ENCODE assay signal across 12 cellular contexts in the genomic region with DNA sequence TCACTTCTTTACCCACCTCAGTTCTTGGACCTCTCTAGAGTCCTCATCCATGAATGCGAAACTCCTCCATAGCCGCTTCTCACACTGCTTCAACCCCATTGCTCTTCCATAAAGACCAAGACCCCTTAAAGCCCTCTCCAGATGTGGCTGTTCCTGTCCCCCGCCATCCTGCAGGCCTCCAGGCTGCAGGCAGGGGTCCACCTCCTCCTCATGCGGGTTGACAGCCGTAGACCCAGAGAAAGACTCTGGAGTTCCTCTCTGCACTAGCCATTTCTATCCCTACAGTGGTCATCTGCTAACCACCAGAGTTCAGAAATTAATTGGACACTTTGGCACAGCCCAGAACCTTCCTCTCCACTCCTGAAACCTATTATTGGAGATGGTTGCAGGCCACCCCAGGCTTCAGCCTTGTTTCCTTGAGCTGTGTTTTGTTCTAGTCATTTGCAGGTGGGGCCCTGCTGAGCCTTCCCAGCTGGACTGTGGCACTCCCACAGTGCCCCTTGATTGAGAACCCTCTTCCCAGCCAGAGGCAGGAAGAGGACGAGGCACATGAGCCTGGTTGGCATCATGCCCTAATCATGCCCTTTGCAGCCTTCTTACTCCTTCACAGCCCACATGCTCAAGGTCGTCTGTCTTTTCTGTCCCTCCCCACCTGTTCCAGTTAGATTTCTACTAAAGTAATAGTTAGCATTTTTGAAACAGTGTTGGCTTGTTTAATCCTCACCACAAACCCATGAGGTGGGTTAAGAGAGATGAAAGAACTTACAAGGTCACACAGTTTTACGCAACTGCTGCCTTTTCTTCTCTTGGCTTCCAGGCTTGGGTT. TPM values are rescaled to one million over a fixed set of nuclear protein-coding genes. Genes with fewer than 3 reads are reported as not detected.
DNase-seq lines count a peak whose midpoint lies in the region; ATAC-seq, FAIRE-seq and TF ChIP-seq lines count a peak whose summit lies in the region.
"Had no signal": no experiment of that assay in that cellular context is flagged by ENCODE, and none has a peak within 500 bp of the region (broad histone marks: within the 10 kb centered on the region; RNA-seq: fewer than 3 reads in every experiment).

No MANE protein-coding gene starts in this region.

- no peak for TF ChIP-seq EP300 in SK-N-SH (IDR thresholded peaks at IDR 0.05; ENCODE audit: borderline replicate concordance in 1 of 2, low read depth in 1 of 2, low read length in 1 of 2)

- no TSS peak for BruUV-seq in endothelial cell of umbilical vein (replicated peaks; lab: Mats Ljungman, UMichigan)

- H3K9me3 Mint-ChIP-seq in stimulated activated memory B cell treated with anti-CD40 and anti-IgM and Interleukin-4, amounts not matched to agents 10 μg/mL and 1 μg/mL and 100 μg/mL, for 72 hours: no peaks in the 10 kb centered on the region

- peak; percentile 20 for ATAC-seq in SK-N-SH treated with all-trans-retinoic acid at 6 μM for 48 hours
- no peak for ATAC-seq in stimulated activated memory B cell treated with anti-CD40 and anti-IgM and Interleukin-4, amounts not matched to agents 10 μg/mL and 1 μg/mL and 100 μg/mL, for 72 hours
- ATAC-seq in HG02623 (IDR thresholded peaks at IDR 0.05; ENCODE audit: unreplicated experiment): no peak

- no peaks in the 10 kb centered on the region for H3K27me3 Mint-ChIP-seq in stimulated activated memory B cell treated with anti-CD40 and anti-IgM and Interleukin-4, amounts not matched to agents 10 μg/mL and 1 μg/mL and 100 μg/mL, for 72 hours

- no peak overlapping the region for H3K4me3 ChIP-seq in SK-N-SH (ENCODE audit: low read depth in 2 of 2, low read length in 1 of 2)
- no peak overlapping the region for H3K4me3 ChIP-seq in endothelial cell of umbilical vein (replicated peaks in 1 of 3; ENCODE audit: insufficient read depth in 1 of 3, low read depth in 1 of 3, low read length in 3 of 3)

- no peaks in the 10 kb centered on the region for H3K9me2 ChIP-seq in SK-N-SH

- H3F3A ChIP-seq in SK-N-SH (replicated peaks; ENCODE audit: insufficient read depth): no peaks in the 10 kb centered on the region

- POLR2A ChIA-PET in SK-N-SH (lab: Yijun Ruan, JAX) (no interaction called here), endothelial cell of umbilical vein (lab: Charles Lee) (no interaction called here)

- H3K9ac ChIP-seq in SK-N-SH (no peak overlapping the region), endothelial cell of umbilical vein (replicated peaks; ENCODE audit: extremely low read depth, insufficient read depth, low read length) (no peak overlapping the region)

- TF ChIP-seq CTCF in SK-N-SH (IDR thresholded peaks at IDR 0.05) (no peak), endothelial cell of umbilical vein (IDR thresholded peaks at IDR 0.05; ENCODE audit: extremely low read depth in 1 of 2, insufficient read depth in 1 of 2, low read depth in 1 of 2, low read length in 2 of 2) (no peak)

- H3K36me3 Mint-ChIP-seq in stimulated activated memory B cell treated with anti-CD40 and anti-IgM and Interleukin-4, amounts not matched to agents 10 μg/mL and 1 μg/mL and 100 μg/mL, for 72 hours: peaks cover 9% of the 10 kb centered on the region

- no peak overlapping the region for H3K4me2 ChIP-seq in SK-N-SH
- no peak overlapping the region for H3K4me2 ChIP-seq in endothelial cell of umbilical vein (ENCODE audit: insufficient read depth, low read length)

- H3K79me2 ChIP-seq in SK-N-SH (ENCODE audit: insufficient read depth): peaks cover 100% of the 10 kb centered on the region
- peaks cover 100% of the 10 kb centered on the region for H3K79me2 ChIP-seq in endothelial cell of umbilical vein (ENCODE audit: control insufficient read depth, insufficient read depth, low read length)

- no peaks in the 10 kb centered on the region for H3K9me3 ChIP-seq in SK-N-SH
- H3K9me3 ChIP-seq in endothelial cell of umbilical vein (replicated peaks; ENCODE audit: control insufficient read depth, insufficient read depth, low read length): no peaks in the 10 kb centered on the region

- no peak for TF ChIP-seq RAD21 in SK-N-SH (IDR thresholded peaks at IDR 0.05; ENCODE audit: low read length)

- intact Hi-C loops in endothelial cell of umbilical vein (cut with micrococcal nuclease): no loop called here

- H4K20me1 ChIP-seq in SK-N-SH (ENCODE audit: insufficient read depth) (peaks cover 100% of the 10 kb centered on the region), endothelial cell of umbilical vein (replicated peaks; ENCODE audit: control insufficient read depth, extremely low read depth, insufficient read depth, low read length) (peaks cover 22% of the 10 kb centered on the region)

- H3K4me1 ChIP-seq in SK-N-SH (ENCODE audit: control insufficient read depth in 1 of 2, insufficient read depth in 2 of 2, low read depth in 1 of 2, low read length in 1 of 2): peaks cover 7 to 17% of the 10 kb centered on the region in 2 experiments; a peak in 2 of 4 replicates
- no peaks in the 10 kb centered on the region for H3K4me1 ChIP-seq in endothelial cell of umbilical vein (ENCODE audit: control insufficient read depth, extremely low read depth, insufficient read depth, low read length)

- dilution Hi-C loops in endothelial cell of umbilical vein (cut with MboI; ENCODE audit: extremely low pct_ligation_motif_present, low sequenced_read_pairs): no loop called here

- no peak overlapping the region for H3K27ac ChIP-seq in SK-N-SH (ENCODE audit: low read depth in 2 of 2, low read length in 1 of 2)
- no peak overlapping the region for H3K27ac ChIP-seq in endothelial cell of umbilical vein (ENCODE audit: insufficient read depth, low read depth, low read length)
- H3K27ac ChIP-seq: epithelial cell of prostate had no signal

- peaks cover 65% of the 10 kb centered on the region for H3K4me1 Mint-ChIP-seq in stimulated activated memory B cell treated with anti-CD40 and anti-IgM and Interleukin-4, amounts not matched to agents 10 μg/mL and 1 μg/mL and 100 μg/mL, for 72 hours

- WGBS in SK-N-SH (ENCODE audit: low lambda C conversion rate): 91% methylated on average over 8 of the region's 8 CpGs

- DNase-seq in SK-N-SH (no peak), NCI-H69 (lab: John Stamatoyannopoulos, UW) (peak; percentile 83), endothelial cell of umbilical vein (ENCODE audit: low read depth, low spot score) (peak; percentile 8), SKM-1 (lab: John Stamatoyannopoulos, UW; ENCODE audit: unreplicated experiment) (no peak), NCI-H1930 (lab: John Stamatoyannopoulos, UW) (no peak)
- DNase-seq: activated naive CD4-positive, alpha-beta T cell; Karpas-422; T1000 had no signal

- H3K27me3 ChIP-seq in SK-N-SH (ENCODE audit: insufficient read depth) (no peaks in the 10 kb centered on the region), endothelial cell of umbilical vein (ENCODE audit: control insufficient read depth in 2 of 2, insufficient read depth in 2 of 2, low read length in 2 of 2) (no peaks in the 10 kb centered on the region)

- H3K36me3 ChIP-seq in SK-N-SH (replicated peaks in 1 of 2; ENCODE audit: control insufficient read depth in 1 of 2, insufficient read depth in 2 of 2, low read length in 1 of 2) (no peaks in the 10 kb centered on the region), endothelial cell of umbilical vein (ENCODE audit: control insufficient read depth in 2 of 2, extremely low read depth in 1 of 2, insufficient read depth in 2 of 2, low read length in 2 of 2) (no peaks in the 10 kb centered on the region)

- FAIRE-seq in endothelial cell of umbilical vein (lab: Jason Lieb, UNC): no peak

- CTCF ChIA-PET in SK-N-SH (lab: Yijun Ruan, JAX): interaction anchor here (1.1 to 3.9 kb wide), 5 partner anchors 12 to 343 kb away, joined by 3 to 18 read pairs (median 4); no protein-coding TSS in a partner anchor
- CTCF ChIA-PET in endothelial cell of umbilical vein (lab: Charles Lee): no interaction called here

- H3K4me3 Mint-ChIP-seq in stimulated activated memory B cell treated with anti-CD40 and anti-IgM and Interleukin-4, amounts not matched to agents 10 μg/mL and 1 μg/mL and 100 μg/mL, for 72 hours: no peak overlapping the region

- H3K9me1 ChIP-seq in endothelial cell of umbilical vein (replicated peaks; ENCODE audit: control insufficient read depth, extremely low read depth, insufficient read depth, low read length): no peaks in the 10 kb centered on the region

- no peak for TF ChIP-seq POLR2A in endothelial cell of umbilical vein (IDR thresholded peaks at IDR 0.05; ENCODE audit: low read depth, low read length)

- peak overlapping the region; percentile 2 for H3K27ac Mint-ChIP-seq in stimulated activated memory B cell treated with anti-CD40 and anti-IgM and Interleukin-4, amounts not matched to agents 10 μg/mL and 1 μg/mL and 100 μg/mL, for 72 hours

- H2AFZ ChIP-seq in SK-N-SH (ENCODE audit: low read depth): no peak overlapping the region
- no peak overlapping the region for H2AFZ ChIP-seq in endothelial cell of umbilical vein (ENCODE audit: low read depth, low read length)

TF ChIP-seq in SK-N-SH treated with all-trans-retinoic acid at 6 μM for 48 hours, 23 proteins besides CTCF, POLR2A, EP300 and RAD21 (continues in another document):
- TF ChIP-seq ZNF565 (CRISPR knock-in tag; conservative IDR thresholded peaks at IDR 0.05; ENCODE audit: low read depth) (no peak), ZNF70 (CRISPR knock-in tag; IDR thresholded peaks at IDR 0.05) (no peak)

TF ChIP-seq in SK-N-SH, 30 proteins besides CTCF, POLR2A, EP300 and RAD21 (continues in another document):
- TF ChIP-seq TCF12 (IDR thresholded peaks at IDR 0.05) (no peak), ELF1 (IDR thresholded peaks at IDR 0.05) (no peak), RFX5 (IDR thresholded peaks at IDR 0.05; ENCODE audit: low read length) (no peak)

TF ChIP-seq in endothelial cell of umbilical vein, 7 proteins besides CTCF, POLR2A, EP300 and RAD21 (continues in another document):
- no peak for TF ChIP-seq JUN (IDR thresholded peaks at IDR 0.05; ENCODE audit: borderline replicate concordance, insufficient read depth, insufficient read length, low read depth)
- no peak for TF ChIP-seq MAX (IDR thresholded peaks at IDR 0.05; ENCODE audit: insufficient read depth, insufficient read length)
- no peak for TF ChIP-seq MYC (IDR thresholded peaks at IDR 0.05; ENCODE audit: low read depth, low read length)

RNA-seq across cellular contexts. Expression of gene CUL1, which starts 23.9 kb away (rescaled TPM):
- polyA plus RNA-seq in SK-N-SH (2012; rRNA removed) (45.2 and 50.0 TPM in 2 replicates), endothelial cell of umbilical vein (18.9 and 25.7 TPM in 2 replicates)
- 56.0 and 56.7 TPM in 2 replicates for polyA plus RNA-seq in SK-N-SH (2012; cell fraction: cytosol; rRNA removed)
- polyA plus RNA-seq in SK-N-SH (2012; cell fraction: nucleus; rRNA removed): 30.2 and 49.4 TPM in 2 replicates
- total RNA-seq in endothelial cell of umbilical vein: 47.2 and 50.2 TPM in 2 replicates
- 33.6 and 37.0 TPM in 2 replicates for polyA plus RNA-seq in endothelial cell of umbilical vein (2011; cell fraction: cytosol; rRNA removed)
- polyA plus RNA-seq in endothelial cell of umbilical vein (2011; cell fraction: nucleus; rRNA removed): 37.0 and 45.0 TPM in 2 replicates
- polyA plus RNA-seq in endothelial cell of umbilical vein (2012): 41.0 and 54.2 TPM in 2 replicates
- polyA minus RNA-seq in endothelial cell of umbilical vein: 35.4 and 37.9 TPM in 2 replicates
- polyA minus RNA-seq in endothelial cell of umbilical vein (2011; cell fraction: cytosol; rRNA and poly(A)+ RNA removed): 26.2 TPM
- 27.2 and 32.3 TPM in 2 replicates for polyA minus RNA-seq in endothelial cell of umbilical vein (2011; cell fraction: nucleus; rRNA and poly(A)+ RNA removed)

Comparison
In these comparisons a context has a peak if more than half of its experiments do, and no peak if none do; other contexts are left out.
1. DNase-seq: peak in NCI-H69 (single experiment) and endothelial cell of umbilical vein (single experiment); none in SK-N-SH (single experiment), SKM-1 (single experiment) and NCI-H1930 (0 of 2).